25 cellular contexts compared by ENCODE assay signal in the genomic region with DNA sequence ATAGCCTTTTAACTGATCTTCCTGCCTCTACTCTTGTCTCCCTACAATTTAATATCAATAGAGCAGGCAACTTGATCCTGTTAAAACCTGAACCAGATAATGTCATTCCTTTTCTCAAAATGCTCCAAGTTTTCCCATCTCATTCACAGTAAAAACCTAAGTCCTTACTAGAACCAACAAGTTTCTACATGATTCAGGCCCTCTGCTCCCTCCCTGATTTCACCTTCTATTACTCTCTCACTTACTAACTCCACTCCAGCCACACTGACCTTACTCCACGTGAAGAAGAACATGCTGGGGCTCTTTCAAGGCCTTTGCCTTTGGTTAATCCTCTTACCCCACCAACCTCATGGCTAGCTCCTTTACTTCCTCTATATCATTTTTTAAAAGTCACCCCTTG.
"Had no signal": no experiment of that assay in that cellular context is flagged by ENCODE, and none has a peak within 500 bp of the region (broad histone marks: within the 10 kb centered on the region; RNA-seq: fewer than 3 reads in every experiment).

No MANE protein-coding gene starts in this region.

- H3K4me3 Mint-ChIP-seq: immature natural killer cell; memory B cell; natural killer cell; neural crest cell; stimulated activated naive B cell treated with anti-CD40 and anti-IgM and Interleukin-4, amounts not matched to agents 10 μg/mL and 1 μg/mL and 100 μg/mL, for 72 hours; stimulated activated naive CD8-positive, alpha-beta T cell treated with anti-CD3 and anti-CD28 coated beads, Interleukin-15, Interleukin-2, amounts not matched to agents 100 ng/mL and 50 ng/mL, for 24 hours had no signal

- FAIRE-seq: colon, pancreas, small intestine, urothelium cell line had no signal

- H3K9me3 Mint-ChIP-seq: immature natural killer cell; natural killer cell; stimulated activated naive B cell treated with anti-CD40 and anti-IgM and Interleukin-4, amounts not matched to agents 10 μg/mL and 1 μg/mL and 100 μg/mL, for 72 hours; stimulated activated naive CD8-positive, alpha-beta T cell treated with anti-CD3 and anti-CD28 coated beads, Interleukin-15, Interleukin-2, amounts not matched to agents 100 ng/mL and 50 ng/mL, for 24 hours had no signal

- H3K4me3 ChIP-seq: dorsolateral prefrontal cortex, gastroesophageal sphincter, lower lobe of right lung, pancreas, right lobe of liver, thoracic aorta, tibial nerve, upper lobe of left lung had no signal

- ATAC-seq: esophagus mucosa; gastroesophageal sphincter; left ventricle myocardium superior; lower lobe of right lung; natural killer cell; pancreas; right lobe of liver; stimulated activated naive B cell treated with anti-CD40 and anti-IgM and Interleukin-4, amounts not matched to agents 10 μg/mL and 1 μg/mL and 100 μg/mL, for 72 hours had no signal

- H3K27me3 Mint-ChIP-seq: memory B cell; stimulated activated naive B cell treated with anti-CD40 and anti-IgM and Interleukin-4, amounts not matched to agents 10 μg/mL and 1 μg/mL and 100 μg/mL, for 72 hours; stimulated activated naive CD8-positive, alpha-beta T cell treated with anti-CD3 and anti-CD28 coated beads, Interleukin-15, Interleukin-2, amounts not matched to agents 100 ng/mL and 50 ng/mL, for 24 hours had no signal

- H3K27ac Mint-ChIP-seq: immature natural killer cell; memory B cell; natural killer cell; stimulated activated naive B cell treated with anti-CD40 and anti-IgM and Interleukin-4, amounts not matched to agents 10 μg/mL and 1 μg/mL and 100 μg/mL, for 72 hours; stimulated activated naive CD8-positive, alpha-beta T cell treated with anti-CD3 and anti-CD28 coated beads, Interleukin-15, Interleukin-2, amounts not matched to agents 100 ng/mL and 50 ng/mL, for 24 hours had no signal

- H3K4me1 Mint-ChIP-seq: immature natural killer cell; memory B cell; natural killer cell; stimulated activated naive B cell treated with anti-CD40 and anti-IgM and Interleukin-4, amounts not matched to agents 10 μg/mL and 1 μg/mL and 100 μg/mL, for 72 hours had no signal

- DNase-seq: dorsolateral prefrontal cortex; effector CD4-positive, alpha-beta T cell; foreskin fibroblast; hypothalamus; immature natural killer cell; islet precursor cell; left ventricle myocardium superior; lower lobe of right lung; natural killer cell; pancreas; right lobe of liver; small intestine; stimulated activated CD4-positive, alpha-beta T cell treated with anti-CD3 and anti-CD28 coated beads, Interleukin-15, amount 100 ng/mL, for 24 hours; stimulated activated CD4-positive, alpha-beta T cell treated with anti-CD3 and anti-CD28 coated beads, Interleukin-2, amount 100 ng/mL, for 48 hours; stimulated activated naive B cell treated with anti-CD40 and anti-IgM and Interleukin-4, amounts not matched to agents 10 μg/mL and 1 μg/mL and 100 μg/mL, for 72 hours; upper lobe of left lung had no signal
